Comparison of ENCODE assay signal across 19 cellular contexts in the genomic region with DNA sequence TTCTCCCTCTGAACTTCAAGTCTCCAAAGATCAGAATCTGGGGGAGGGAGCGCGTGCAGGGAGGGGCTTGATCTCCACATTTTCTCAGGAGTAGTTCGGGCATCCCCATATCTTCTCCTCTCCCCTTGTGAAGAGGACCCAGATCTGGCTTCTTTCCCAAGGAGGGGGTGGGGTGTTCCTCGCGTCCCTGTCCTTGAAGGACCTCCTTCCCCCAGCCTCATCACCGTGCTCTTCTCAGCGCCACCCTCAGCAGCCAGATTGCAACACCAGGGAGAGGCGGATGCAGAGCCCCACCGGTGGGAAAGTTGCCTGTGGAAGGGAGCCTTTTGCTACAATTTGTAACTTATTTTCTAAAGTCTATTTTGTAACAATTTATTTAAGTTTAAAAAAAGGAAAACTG.
"Had no signal": no experiment of that assay in that cellular context is flagged by ENCODE, and none has a peak within 500 bp of the region (broad histone marks: within the 10 kb centered on the region; RNA-seq: fewer than 3 reads in every experiment).

No MANE protein-coding gene starts in this region.

- H3K4me3 Mint-ChIP-seq: activated naive CD4-positive, alpha-beta T cell treated with anti-CD3 and anti-CD28 coated beads for 36 hours; activated naive CD8-positive, alpha-beta T cell treated with anti-CD3 and anti-CD28 coated beads, Interleukin-2, amount 50 U/mL, for 24 hours; dendritic cell treated with granulocyte-macrophage colony-stimulating factor and Interleukin-4, amounts not matched to agents 40 ng/mL and 50 ng/mL, for 4 days; effector memory CD8-positive, alpha-beta T cell; nephron had no signal

- H3K9me3 Mint-ChIP-seq: activated naive CD4-positive, alpha-beta T cell treated with anti-CD3 and anti-CD28 coated beads for 36 hours; activated naive CD8-positive, alpha-beta T cell treated with anti-CD3 and anti-CD28 coated beads, Interleukin-2, amount 50 U/mL, for 24 hours; activated T-helper 2 cell treated with anti-CD3 and anti-CD28 coated beads, Interferon-gamma antibody, Interleukin-2, Interleukin-4, amounts not matched to agents 10 μg/mL and 5 μg/mL and 100 μg/mL, durations not matched to agents 14 hours and 24 hours and 36 hours; dendritic cell treated with granulocyte-macrophage colony-stimulating factor and Interleukin-4, amounts not matched to agents 40 ng/mL and 50 ng/mL, for 4 days; effector memory CD8-positive, alpha-beta T cell; nephron had no signal

- ATAC-seq: activated naive CD8-positive, alpha-beta T cell treated with anti-CD3 and anti-CD28 coated beads, Interleukin-2, amount 50 U/mL, for 24 hours; effector memory CD8-positive, alpha-beta T cell; right cardiac atrium had no signal

- H3K27me3 Mint-ChIP-seq: activated naive CD8-positive, alpha-beta T cell treated with anti-CD3 and anti-CD28 coated beads, Interleukin-2, amount 50 U/mL, for 24 hours; dendritic cell treated with granulocyte-macrophage colony-stimulating factor and Interleukin-4, amounts not matched to agents 40 ng/mL and 50 ng/mL, for 4 days; effector memory CD8-positive, alpha-beta T cell had no signal

- H3K27ac Mint-ChIP-seq: activated naive CD4-positive, alpha-beta T cell treated with anti-CD3 and anti-CD28 coated beads for 36 hours; activated naive CD8-positive, alpha-beta T cell treated with anti-CD3 and anti-CD28 coated beads, Interleukin-2, amount 50 U/mL, for 24 hours; activated T-helper 2 cell treated with anti-CD3 and anti-CD28 coated beads, Interferon-gamma antibody, Interleukin-2, Interleukin-4, amounts not matched to agents 10 μg/mL and 5 μg/mL and 100 μg/mL, durations not matched to agents 14 hours and 24 hours and 36 hours had no signal

- H3K27ac ChIP-seq: ascending aorta, epithelial cell of prostate, prostate gland, stomach, thoracic aorta, upper lobe of right lung had no signal

- DNase-seq: activated naive CD4-positive, alpha-beta T cell treated with anti-CD3 and anti-CD28 coated beads for 36 hours; activated naive CD8-positive, alpha-beta T cell treated with anti-CD3 and anti-CD28 coated beads, Interleukin-2, amount 50 U/mL, for 24 hours; activated T-cell treated with anti-CD3 and anti-CD28 coated beads for 4 hours; cerebellar nuclear complex; effector memory CD8-positive, alpha-beta T cell; foreskin melanocyte; head of caudate nucleus; stimulated activated CD4-positive, alpha-beta T cell treated with anti-CD3 and anti-CD28 coated beads, Interleukin-1b, Interleukin-23, amount 100 ng/mL, for 48 hours; stomach; T-helper 2 cell; upper lobe of right lung had no signal
